ENCODE assay signal across 32 cellular contexts in genomic region chr6:5893295-5893694, GRCh38.
"Had no signal": no experiment of that assay in that cellular context is flagged by ENCODE, and none has a peak within 500 bp of the region (broad histone marks: within the 10 kb centered on the region; RNA-seq: fewer than 3 reads in every experiment).

No MANE protein-coding gene starts in this region.

- H3K9me3 ChIP-seq: adrenal gland, body of pancreas, gastrocnemius medialis, ovary, prostate gland, sigmoid colon, vagina had no signal

- H3K27me3 Mint-ChIP-seq: activated naive CD8-positive, alpha-beta T cell treated with anti-CD3 and anti-CD28 coated beads for 36 hours; stimulated activated naive CD8-positive, alpha-beta T cell treated with anti-CD3 and anti-CD28 coated beads, Interleukin-15, amount 100 ng/mL, for 72 hours; type B pancreatic cell had no signal

- FAIRE-seq: colon, endometrium, islet of Langerhans, small intestine, TTC549 had no signal

- H3K27ac Mint-ChIP-seq: activated naive CD8-positive, alpha-beta T cell treated with anti-CD3 and anti-CD28 coated beads for 36 hours; activated T-cell treated with anti-CD3 and anti-CD28 coated beads, Interleukin-2, amount 50 U/mL, for 72 hours; nephron progenitor cell; stimulated activated naive CD8-positive, alpha-beta T cell treated with anti-CD3 and anti-CD28 coated beads, Interleukin-15, amount 100 ng/mL, for 72 hours had no signal

- DNase-seq: activated CD4-positive, alpha-beta T cell treated with anti-CD3 and anti-CD28 coated beads for 4 hours; activated CD4-positive, alpha-beta T cell treated with anti-CD3 and anti-CD28 coated beads, Interleukin-2, amount 50 U/mL, for 4 hours; activated effector memory CD4-positive, alpha-beta T cell treated with Interleukin-2 at 50 U/mL for 16 hours; activated naive CD4-positive, alpha-beta T cell treated with Interleukin-2 at 50 U/mL for 16 hours; activated naive CD8-positive, alpha-beta T cell treated with anti-CD3 and anti-CD28 coated beads for 36 hours; activated T-cell treated with anti-CD3 and anti-CD28 coated beads for 4 hours; activated T-cell treated with anti-CD3 and anti-CD28 coated beads, Interleukin-2, amount 50 U/mL, for 72 hours; adrenal gland; aorta; body of pancreas; effector CD8-positive, alpha-beta T cell; gastrocnemius medialis; glutamatergic neuron; left ventricle myocardium inferior; nephron progenitor cell; ovary; retina; sigmoid colon; small intestine; stimulated activated CD4-positive, alpha-beta T cell treated with anti-CD3 and anti-CD28 coated beads, Interleukin-4, amount 100 ng/mL, for 24 hours; stimulated activated naive CD8-positive, alpha-beta T cell treated with anti-CD3 and anti-CD28 coated beads, Interleukin-15, amount 100 ng/mL, for 72 hours; substantia nigra; T-helper 9 cell had no signal

- H3K9me3 Mint-ChIP-seq: stimulated activated effector memory CD8-positive, alpha-beta T cell treated with anti-CD3 and anti-CD28 coated beads, Interleukin-12 subunit alpha, Interleukin-12 subunit beta, amount 100 ng/mL, for 72 hours had no signal

- H3K4me1 ChIP-seq: adrenal gland, body of pancreas, gastrocnemius medialis, prostate gland, sigmoid colon, vagina had no signal

- H3K4me3 ChIP-seq: body of pancreas, gastrocnemius medialis, left ventricle myocardium inferior, ovary, prostate gland, sigmoid colon, vagina had no signal

- H3K27ac ChIP-seq: adrenal gland, body of pancreas, gastrocnemius medialis, left ventricle myocardium inferior, ovary, sigmoid colon, vagina, VCaP had no signal

- H3K27me3 ChIP-seq: adrenal gland, body of pancreas, gastrocnemius medialis, ovary, sigmoid colon, vagina had no signal

- H3K4me1 Mint-ChIP-seq: stimulated activated naive CD8-positive, alpha-beta T cell treated with anti-CD3 and anti-CD28 coated beads, Interleukin-15, amount 100 ng/mL, for 72 hours had no signal

- H3K36me3 ChIP-seq: adrenal gland, gastrocnemius medialis, left ventricle myocardium inferior, ovary, prostate gland, sigmoid colon, vagina had no signal
